ENCODE assay signal across 20 cellular contexts in the genomic region with DNA sequence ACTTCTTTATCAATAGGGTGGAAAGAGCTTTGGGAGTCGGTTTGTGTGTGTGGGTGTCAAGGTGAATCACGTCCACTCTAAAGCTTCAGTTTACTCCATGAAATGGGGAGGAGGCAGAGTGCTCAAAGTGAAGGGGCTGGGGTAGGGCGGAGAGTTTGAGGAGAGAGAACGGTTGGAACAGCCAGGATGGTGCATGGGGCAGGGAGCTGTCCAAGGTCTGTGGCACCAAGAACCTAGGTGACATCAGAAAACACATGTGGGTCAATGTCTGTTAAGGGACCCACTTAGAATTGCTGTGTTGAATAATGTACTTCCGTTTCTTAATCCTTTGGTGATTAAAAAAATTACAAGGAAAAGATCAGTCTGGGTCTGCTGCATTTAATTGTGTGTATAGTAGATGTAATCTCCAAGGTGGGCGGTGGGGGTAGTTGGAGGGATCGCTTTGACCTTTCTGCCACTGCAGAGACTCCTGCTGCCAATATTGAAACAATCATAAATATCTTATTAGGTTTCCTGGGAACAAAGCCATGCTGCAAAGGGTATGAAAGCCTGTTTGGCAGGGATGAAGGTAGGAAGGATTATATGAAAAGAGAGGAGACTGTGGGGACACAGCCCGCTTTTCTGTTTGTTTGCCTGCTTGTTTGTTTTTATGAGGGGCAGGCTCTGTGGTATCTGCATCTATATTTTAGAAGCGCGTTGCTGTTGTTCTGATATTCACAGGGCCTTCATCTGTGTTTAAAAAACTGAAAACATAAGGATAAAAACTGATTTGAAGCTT.
A peak's percentile ranks its signal among the peaks of the same experiment; 100 is the strongest.
DNase-seq lines count a peak whose midpoint lies in the region; ATAC-seq and TF ChIP-seq lines count a peak whose summit lies in the region.
"Had no signal": no experiment of that assay in that cellular context is flagged by ENCODE, and none has a peak within 500 bp of the region (broad histone marks: within the 10 kb centered on the region; RNA-seq: fewer than 3 reads in every experiment).

No MANE protein-coding gene starts in this region.

- no peaks in the 10 kb centered on the region for H3K4me1 ChIP-seq in HCT116 (ENCODE audit: control insufficient read depth in 1 of 2, insufficient read depth in 2 of 2, low read length in 2 of 2)
- H3K4me1 ChIP-seq: Caco-2, heart right ventricle, spleen had no signal

- H3K4me3 Mint-ChIP-seq in glutamatergic neuron (ENCODE audit: unreplicated experiment), result peak overlapping the region; percentile 20
- H3K4me3 Mint-ChIP-seq: activated CD8-positive, alpha-beta memory T cell treated with anti-CD3 and anti-CD28 coated beads, Interleukin-2, amount 10 ng/mL, durations not matched to agents 7 days and 5 days; naive thymus-derived CD4-positive, alpha-beta T cell had no signal

- H3K27me3 Mint-ChIP-seq in glutamatergic neuron (ENCODE audit: unreplicated experiment), result no peaks in the 10 kb centered on the region

- DNase-seq in COR-L47 (lab: John Stamatoyannopoulos, UW), result peak; percentile 43
- DNase-seq in HCT116 (ENCODE audit: low read depth, low spot score), result no peak
- peak; percentile 34 for DNase-seq in NCI-H82 (lab: John Stamatoyannopoulos, UW)
- no peak for DNase-seq in glutamatergic neuron
- no peak for DNase-seq in head of caudate nucleus
- DNase-seq in amniotic stem cell (lab: John Stamatoyannopoulos, UW), result no peak
- DNase-seq in NCI-H1436 (lab: John Stamatoyannopoulos, UW), result no peak
- DNase-seq: activated CD4-positive, alpha-beta T cell treated with anti-CD3 and anti-CD28 coated beads for 1 hour; activated CD8-positive, alpha-beta memory T cell treated with anti-CD3 and anti-CD28 coated beads, Interleukin-2, amount 10 ng/mL, durations not matched to agents 7 days and 5 days; central memory CD4-positive, alpha-beta T cell; effector CD8-positive, alpha-beta T cell; GF-D8; heart right ventricle; mammary epithelial cell; naive thymus-derived CD4-positive, alpha-beta T cell; PC-9; spleen; T-helper 9 cell had no signal

- H3K27me3 ChIP-seq in HCT116 (ENCODE audit: insufficient read depth, low read length), result peaks cover 67% of the 10 kb centered on the region

- no peaks in the 10 kb centered on the region for H3K9me3 ChIP-seq in HCT116 (ENCODE audit: control insufficient read depth in 1 of 2, insufficient read depth in 1 of 2, low read depth in 1 of 2, low read length in 2 of 2)
- H3K9me3 ChIP-seq: Caco-2 had no signal

- POLR2A ChIA-PET in HCT116 (lab: Charles Lee), result no interaction called here

- no peak for TF ChIP-seq POLR2A in HCT116 (IDR thresholded peaks at IDR 0.05; ENCODE audit: borderline replicate concordance, extremely low read depth, insufficient read depth, insufficient read length)

- H3K4me2 ChIP-seq in HCT116 (ENCODE audit: low read length), result no peak overlapping the region
- H3K4me2 ChIP-seq: PC-9 had no signal

- RAD21 ChIA-PET in HCT116 (lab: Charles Lee; ENCODE audit: low non-redundant PET in 1 of 2, low total read pairs in 2 of 2, uncharacterized antibody in 2 of 2, unreplicated experiment in 2 of 2), result no interaction called here

- H3K4me1 Mint-ChIP-seq in glutamatergic neuron (ENCODE audit: low read depth, unreplicated experiment), result peaks cover 32% of the 10 kb centered on the region
- H3K4me1 Mint-ChIP-seq: activated CD8-positive, alpha-beta memory T cell treated with anti-CD3 and anti-CD28 coated beads, Interleukin-2, amount 10 ng/mL, durations not matched to agents 7 days and 5 days; naive thymus-derived CD4-positive, alpha-beta T cell had no signal

- no peaks in the 10 kb centered on the region for H3K36me3 ChIP-seq in HCT116 (ENCODE audit: control insufficient read depth in 1 of 2, insufficient read depth in 2 of 2, low read length in 2 of 2)
- H3K36me3 ChIP-seq: heart right ventricle, spleen had no signal

- peaks cover 3% of the 10 kb centered on the region for H3K9me3 Mint-ChIP-seq in glutamatergic neuron (ENCODE audit: unreplicated experiment)

- intact Hi-C loops in HCT116 (cut with micrococcal nuclease), result no loop called here
- intact Hi-C loops in head of caudate nucleus (cut with DNase I), result no loop called here

- H3K27ac ChIP-seq in HCT116 (ENCODE audit: low read depth, low read length), result no peak overlapping the region
- H3K27ac ChIP-seq: heart right ventricle, PC-9, spleen had no signal

- no peak overlapping the region for H3K9ac ChIP-seq in HCT116 (ENCODE audit: low read length)

- no peaks in the 10 kb centered on the region for H3K9me2 ChIP-seq in HCT116 (ENCODE audit: insufficient read depth)

- ATAC-seq in HCT116 (no peak), HG02852 (IDR thresholded peaks at IDR 0.05; ENCODE audit: unreplicated experiment) (no peak)
- ATAC-seq: activated CD8-positive, alpha-beta memory T cell treated with anti-CD3 and anti-CD28 coated beads, Interleukin-2, amount 10 ng/mL, durations not matched to agents 7 days and 5 days; heart right ventricle; naive thymus-derived CD4-positive, alpha-beta T cell had no signal

- H3K36me3 Mint-ChIP-seq in glutamatergic neuron (ENCODE audit: unreplicated experiment), result no peaks in the 10 kb centered on the region
- H3K36me3 Mint-ChIP-seq: activated CD8-positive, alpha-beta memory T cell treated with anti-CD3 and anti-CD28 coated beads, Interleukin-2, amount 10 ng/mL, durations not matched to agents 7 days and 5 days; naive thymus-derived CD4-positive, alpha-beta T cell had no signal

- TF ChIP-seq RAD21 in HCT116 (IDR thresholded peaks at IDR 0.05; ENCODE audit: low read depth), result no peak

- no peak overlapping the region for H3K4me3 ChIP-seq in HCT116 (replicated peaks in 1 of 2; ENCODE audit: low read depth in 1 of 2, low read length in 2 of 2)
- H3K4me3 ChIP-seq: heart right ventricle, PC-9, spleen had no signal

- no peak overlapping the region for H3K27ac Mint-ChIP-seq in glutamatergic neuron (ENCODE audit: unreplicated experiment)
- H3K27ac Mint-ChIP-seq: activated CD8-positive, alpha-beta memory T cell treated with anti-CD3 and anti-CD28 coated beads, Interleukin-2, amount 10 ng/mL, durations not matched to agents 7 days and 5 days; naive thymus-derived CD4-positive, alpha-beta T cell had no signal

- no peak overlapping the region for H2AFZ ChIP-seq in HCT116 (ENCODE audit: low read depth, low read length, poor library complexity, severe bottlenecking)
- H2AFZ ChIP-seq: PC-9 had no signal

- no peaks in the 10 kb centered on the region for H4K20me1 ChIP-seq in HCT116 (ENCODE audit: insufficient read depth)

- CTCF ChIA-PET in HCT116 (lab: Charles Lee), result interaction anchor here (1.0 kb wide), 1 partner anchor 46 kb away, joined by 3 read pairs; no protein-coding TSS in a partner anchor

- H3K79me2 ChIP-seq in HCT116 (ENCODE audit: insufficient read depth, low read length), result no peaks in the 10 kb centered on the region

- no TSS peak for BruUV-seq in HCT116 (replicated peaks; lab: Mats Ljungman, UMichigan)

- TF ChIP-seq CTCF in HCT116 (IDR thresholded peaks at IDR 0.05 in 2 of 3, conservative IDR thresholded peaks at IDR 0.05 in 1 of 3; ENCODE audit: borderline replicate concordance in 1 of 3, insufficient read depth in 1 of 3, low read depth in 2 of 3, low read length in 2 of 3) (no peak), glutamatergic neuron (IDR thresholded peaks at IDR 0.05; ENCODE audit: partially characterized antibody, unreplicated experiment) (no peak)

TF ChIP-seq in HCT116, 20 proteins besides CTCF, POLR2A, EP300 and RAD21:
- no peak for TF ChIP-seq FOSL1 (IDR thresholded peaks at IDR 0.05; ENCODE audit: low read depth)
- TF ChIP-seq, protein P1, sequence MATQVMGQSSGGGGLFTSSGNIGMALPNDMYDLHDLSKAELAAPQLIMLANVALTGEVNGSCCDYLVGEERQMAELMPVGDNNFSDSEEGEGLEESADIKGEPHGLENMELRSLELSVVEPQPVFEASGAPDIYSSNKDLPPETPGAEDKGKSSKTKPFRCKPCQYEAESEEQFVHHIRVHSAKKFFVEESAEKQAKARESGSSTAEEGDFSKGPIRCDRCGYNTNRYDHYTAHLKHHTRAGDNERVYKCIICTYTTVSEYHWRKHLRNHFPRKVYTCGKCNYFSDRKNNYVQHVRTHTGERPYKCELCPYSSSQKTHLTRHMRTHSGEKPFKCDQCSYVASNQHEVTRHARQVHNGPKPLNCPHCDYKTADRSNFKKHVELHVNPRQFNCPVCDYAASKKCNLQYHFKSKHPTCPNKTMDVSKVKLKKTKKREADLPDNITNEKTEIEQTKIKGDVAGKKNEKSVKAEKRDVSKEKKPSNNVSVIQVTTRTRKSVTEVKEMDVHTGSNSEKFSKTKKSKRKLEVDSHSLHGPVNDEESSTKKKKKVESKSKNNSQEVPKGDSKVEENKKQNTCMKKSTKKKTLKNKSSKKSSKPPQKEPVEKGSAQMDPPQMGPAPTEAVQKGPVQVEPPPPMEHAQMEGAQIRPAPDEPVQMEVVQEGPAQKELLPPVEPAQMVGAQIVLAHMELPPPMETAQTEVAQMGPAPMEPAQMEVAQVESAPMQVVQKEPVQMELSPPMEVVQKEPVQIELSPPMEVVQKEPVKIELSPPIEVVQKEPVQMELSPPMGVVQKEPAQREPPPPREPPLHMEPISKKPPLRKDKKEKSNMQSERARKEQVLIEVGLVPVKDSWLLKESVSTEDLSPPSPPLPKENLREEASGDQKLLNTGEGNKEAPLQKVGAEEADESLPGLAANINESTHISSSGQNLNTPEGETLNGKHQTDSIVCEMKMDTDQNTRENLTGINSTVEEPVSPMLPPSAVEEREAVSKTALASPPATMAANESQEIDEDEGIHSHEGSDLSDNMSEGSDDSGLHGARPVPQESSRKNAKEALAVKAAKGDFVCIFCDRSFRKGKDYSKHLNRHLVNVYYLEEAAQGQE (IDR thresholded peaks at IDR 0.05; ENCODE audit: low read depth), result peak; percentile 42

Comparison
In these comparisons a context has a peak if more than half of its experiments do, and no peak if none do; other contexts are left out.
1. DNase-seq: peak in COR-L47 (single experiment) and NCI-H82 (single experiment); none in HCT116 (single experiment), glutamatergic neuron (single experiment), head of caudate nucleus (0 of 42), amniotic stem cell (single experiment) and NCI-H1436 (single experiment).